8 cellular contexts compared by ENCODE assay signal in genomic region chr9:130039504-130040147, GRCh38.
DNase-seq lines count a peak whose midpoint lies in the region; ATAC-seq and TF ChIP-seq lines count a peak whose summit lies in the region.

No MANE protein-coding gene starts in this region.

- H3K36me3 ChIP-seq in MM.1S (replicated peaks; ENCODE audit: insufficient read depth, low read length): no peaks in the 10 kb centered on the region

- H3K27ac ChIP-seq in MM.1S (ENCODE audit: low read length): peak overlapping the region; percentile 39; the same call in 1 of the 2 replicates
- H3K27ac ChIP-seq in skin epidermis: peak overlapping the region in 13 of 21 experiments; percentile 2 to 100 (median 56)

- H3K4me1 ChIP-seq in MM.1S (ENCODE audit: low read length): peaks cover 25% of the 10 kb centered on the region

- H3K9me3 ChIP-seq in MM.1S (replicated peaks; ENCODE audit: insufficient read depth, low read length): no peaks in the 10 kb centered on the region

- no peaks in the 10 kb centered on the region for H3K9me2 ChIP-seq in MM.1S (replicated peaks; ENCODE audit: insufficient read depth, low read length)

- H3K79me2 ChIP-seq in MM.1S (ENCODE audit: low read length): peaks cover 45% of the 10 kb centered on the region

- ATAC-seq in HG03135 (IDR thresholded peaks at IDR 0.05; ENCODE audit: unreplicated experiment) (no peak), GM19351 (IDR thresholded peaks at IDR 0.05; ENCODE audit: unreplicated experiment) (no peak), GM21390 (IDR thresholded peaks at IDR 0.05; ENCODE audit: unreplicated experiment) (no peak)

- H3K27me3 ChIP-seq in MM.1S (replicated peaks; ENCODE audit: insufficient read depth, low read length): peaks cover 11% of the 10 kb centered on the region; the same call in 1 of the 2 replicates

- H2AFZ ChIP-seq in MM.1S (ENCODE audit: low read length): no peak overlapping the region

- H3K4me3 ChIP-seq in MM.1S (ENCODE audit: low read length): peak overlapping the region; percentile 26; the same call in 1 of the 2 replicates
- peak overlapping the region in 4 of 7 experiments; percentile 3 to 100 (median 52) for H3K4me3 ChIP-seq in skin epidermis

- DNase-seq in NCI-H748 (lab: John Stamatoyannopoulos, UW; ENCODE audit: unreplicated experiment) (peak; percentile 22), NCI-H748 treated with DMSO at 0.1 percent for 48 hours (lab: John Stamatoyannopoulos, UW) (no peak), MM.1S (peak; percentile 77), cerebellar cortex (ENCODE audit: low spot score) (peak; percentile 61)

- H3K9ac ChIP-seq in MM.1S (ENCODE audit: low read length): 0 out of 2 replicates have a peak overlapping the region, but pooled peaks have one; percentile 12

- peaks cover 8% of the 10 kb centered on the region for H3F3A ChIP-seq in MM.1S (ENCODE audit: insufficient read depth, low read length)

- peak; percentile 23; the same call in 1 of the 2 replicates for TF ChIP-seq CTCF in MM.1S (IDR thresholded peaks at IDR 0.05; ENCODE audit: low read length)

- peak overlapping the region; percentile 84 for H3K4me2 ChIP-seq in MM.1S (ENCODE audit: low read depth, low read length)

- no peaks in the 10 kb centered on the region; the same call in 1 of the 2 replicates for H4K20me1 ChIP-seq in MM.1S (ENCODE audit: insufficient read depth, low read length)
